Comparison of ENCODE assay signal across 8 cellular contexts in genomic region chr10:124648738-124649137, GRCh38.
DNase-seq lines count a peak whose midpoint lies in the region; ATAC-seq, FAIRE-seq and TF ChIP-seq lines count a peak whose summit lies in the region.

No MANE protein-coding gene starts in this region.

- no peaks in the 10 kb centered on the region for H3K9me3 Mint-ChIP-seq in T-helper 1 cell treated with Interleukin-12 subunit alpha and Interleukin-12 subunit beta and Interleukin-4 antibody, amounts not matched to agents 30 μg/mL and 1 μg/mL, for 36 hours

- peaks cover 71% of the 10 kb centered on the region for H3K4me1 Mint-ChIP-seq in T-helper 1 cell treated with Interleukin-12 subunit alpha and Interleukin-12 subunit beta and Interleukin-4 antibody, amounts not matched to agents 30 μg/mL and 1 μg/mL, for 36 hours (ENCODE audit: low read depth)

- H3K79me2 ChIP-seq in Loucy (ENCODE audit: insufficient read depth, low read length) (peaks cover 74% of the 10 kb centered on the region; the same call in 1 of the 2 replicates), K562 (ENCODE audit: control insufficient read depth, insufficient read depth, low read length) (peaks cover 18% of the 10 kb centered on the region)

- H3K4me3 ChIP-seq in BE2C (ENCODE audit: low read depth, low read length): no peak overlapping the region
- no peak overlapping the region for H3K4me3 ChIP-seq in Loucy (ENCODE audit: low read length, poor library complexity, severe bottlenecking)
- no peak overlapping the region for H3K4me3 ChIP-seq in K562

- no peak for TF ChIP-seq CTCF in BE2C (IDR thresholded peaks at IDR 0.05; ENCODE audit: low read depth, low read length)
- TF ChIP-seq CTCF in Loucy (conservative IDR thresholded peaks at IDR 0.05; ENCODE audit: low read length): no peak
- no peak for TF ChIP-seq CTCF in K562 (IDR thresholded peaks at IDR 0.05 in 2 of 3, conservative IDR thresholded peaks at IDR 0.05 in 1 of 3; ENCODE audit: insufficient read depth in 2 of 3, low read depth in 1 of 3, low read length in 3 of 3)
- no peak for TF ChIP-seq CTCF in GM13976 (IDR thresholded peaks at IDR 0.05; ENCODE audit: borderline replicate concordance, control extremely low read depth, extremely low read depth, insufficient read depth, missing control alignments)

- 15% methylated on average over 9 of the region's 9 CpGs for WGBS in K562 (ENCODE audit: insufficient coverage, low coverage, missing lambda C conversion rate)

- no peaks in the 10 kb centered on the region for H3K9me1 ChIP-seq in K562 (ENCODE audit: control insufficient read depth, insufficient read depth, low read length)

- peak overlapping the region; percentile 82 for H3K27ac ChIP-seq in K562 (ENCODE audit: extremely low read depth, low read depth, low read length)

- POLR2A ChIA-PET in K562 (lab: Yijun Ruan, JAX): interaction anchor here (1.0 to 1.1 kb wide), 3 partner anchors 13 to 67 kb away, joined by 3 read pairs; no protein-coding TSS in a partner anchor

- peak overlapping the region; percentile 64 for H3K4me3 Mint-ChIP-seq in T-helper 1 cell treated with Interleukin-12 subunit alpha and Interleukin-12 subunit beta and Interleukin-4 antibody, amounts not matched to agents 30 μg/mL and 1 μg/mL, for 36 hours

- ATAC-seq in K562 (peak; percentile 87), GM21786 (IDR thresholded peaks at IDR 0.05; ENCODE audit: unreplicated experiment) (no peak)

- peak overlapping the region; percentile 52 for H3K9ac ChIP-seq in Loucy (ENCODE audit: low read depth, low read length, poor library complexity, severe bottlenecking)
- peak overlapping the region; percentile 56 to 79 for H3K9ac ChIP-seq in K562 (ENCODE audit: insufficient read depth in 1 of 2, low read depth in 2 of 2, low read length in 2 of 2)

- TF ChIP-seq RAD21 in K562 (CRISPR knock-in tag; conservative IDR thresholded peaks at IDR 0.05 in 1 of 2, IDR thresholded peaks at IDR 0.05 in 1 of 2): no peak

- no TSS peak for BruUV-seq in K562 (replicated peaks; lab: Mats Ljungman, UMichigan)

- peak; percentile 93 for DNase-seq in BE2C
- DNase-seq in K562 (ENCODE audit: extremely low read depth in 1 of 4, low spot score in 3 of 4): peak; percentile 60 to 85 (median 72)
- peak; percentile 47 to 68 for DNase-seq in hippocampal formation (lab: John Stamatoyannopoulos, UW)
- DNase-seq in stimulated activated CD4-positive, alpha-beta T cell treated with anti-CD3 and anti-CD28 coated beads, Interleukin-12 subunit alpha, Interleukin-12 subunit beta, amount 100 ng/mL, for 4 hours: peak; percentile 35
- DNase-seq in GM13976 (ENCODE audit: low spot score): no peak

- H2AFZ ChIP-seq in Loucy (ENCODE audit: low read length) (no peak overlapping the region), K562 (ENCODE audit: low read depth, low read length) (0 out of 2 replicates have a peak overlapping the region, but pooled peaks have one; percentile 39)

- H3K36me3 ChIP-seq in BE2C (no peaks in the 10 kb centered on the region), Loucy (ENCODE audit: insufficient read depth, low read length) (peaks cover 7% of the 10 kb centered on the region; the same call in 1 of the 2 replicates), K562 (ENCODE audit: control insufficient read depth, insufficient read depth, low read length) (peaks cover 9% of the 10 kb centered on the region; the same call in 1 of the 3 replicates)

- H4K20me1 ChIP-seq in Loucy (ENCODE audit: insufficient read depth, low read length, poor library complexity, severe bottlenecking) (peaks cover 5% of the 10 kb centered on the region), K562 (replicated peaks; ENCODE audit: control insufficient read depth, insufficient read depth, low read length) (no peaks in the 10 kb centered on the region)

- no peak for TF ChIP-seq POLR2A in K562 (conservative IDR thresholded peaks at IDR 0.05)

- H3K9me2 ChIP-seq in Loucy (replicated peaks; ENCODE audit: low read depth, low read length): no peaks in the 10 kb centered on the region

- H3K4me1 ChIP-seq in BE2C (peaks cover 51% of the 10 kb centered on the region), Loucy (ENCODE audit: insufficient read depth, low read length, poor library complexity, severe bottlenecking) (peaks cover 49% of the 10 kb centered on the region), K562 (replicated peaks in 1 of 2; ENCODE audit: control insufficient read depth in 2 of 2, insufficient read depth in 2 of 2, low read length in 2 of 2) (peaks cover 35 to 54% of the 10 kb centered on the region in 2 experiments)

- no peaks in the 10 kb centered on the region for H3K27me3 Mint-ChIP-seq in T-helper 1 cell treated with Interleukin-12 subunit alpha and Interleukin-12 subunit beta and Interleukin-4 antibody, amounts not matched to agents 30 μg/mL and 1 μg/mL, for 36 hours (ENCODE audit: low read depth)

- peak overlapping the region; percentile 94 for H3K27ac Mint-ChIP-seq in T-helper 1 cell treated with Interleukin-12 subunit alpha and Interleukin-12 subunit beta and Interleukin-4 antibody, amounts not matched to agents 30 μg/mL and 1 μg/mL, for 36 hours

- in situ Hi-C loops in K562 (cut with MboI): no loop called here
- in situ Hi-C loops in GM13976 (cut with MboI; ENCODE audit: low sequenced_read_pairs, unreplicated experiment): no loop called here

- peaks cover 14% of the 10 kb centered on the region for H3K36me3 Mint-ChIP-seq in T-helper 1 cell treated with Interleukin-12 subunit alpha and Interleukin-12 subunit beta and Interleukin-4 antibody, amounts not matched to agents 30 μg/mL and 1 μg/mL, for 36 hours (ENCODE audit: low read depth)

- H3K4me2 ChIP-seq in Loucy (ENCODE audit: low read depth, low read length, poor library complexity, severe bottlenecking): peak overlapping the region; percentile 66
- H3K4me2 ChIP-seq in K562 (ENCODE audit: insufficient read depth, low read length): peak overlapping the region; percentile 59

- intact Hi-C loops in K562 (cut with micrococcal nuclease): loop anchor here (2.0 to 5.0 kb wide), 2 partner anchors 22 to 94 kb away; partner anchors contain the start of gene FAM53B

- no peaks in the 10 kb centered on the region for H3F3A ChIP-seq in Loucy (ENCODE audit: low read depth)

- peak; percentile 95 for FAIRE-seq in K562 (lab: Jason Lieb, UNC)

- H3K9me3 ChIP-seq in BE2C (no peaks in the 10 kb centered on the region), Loucy (ENCODE audit: insufficient read depth, low read depth, low read length) (no peaks in the 10 kb centered on the region), K562 (replicated peaks; ENCODE audit: control insufficient read depth, insufficient read depth, low read depth, low read length) (no peaks in the 10 kb centered on the region; the same call in 1 of the 2 replicates)

- H3K27me3 ChIP-seq in BE2C (no peaks in the 10 kb centered on the region), Loucy (ENCODE audit: insufficient read depth, low read length, poor library complexity, severe bottlenecking) (no peaks in the 10 kb centered on the region), K562 (ENCODE audit: control insufficient read depth in 2 of 2, insufficient read depth in 2 of 2, low read length in 2 of 2) (no peaks in the 10 kb centered on the region)

- CTCF ChIA-PET in K562 (lab: Yijun Ruan, JAX; ENCODE audit: low intra/inter-chr PET ratio): no interaction called here

- TF ChIP-seq EP300 in K562 (IDR thresholded peaks at IDR 0.05; ENCODE audit: low read length): no peak

TF ChIP-seq in K562, 482 proteins besides CTCF, POLR2A, EP300 and RAD21 (continues in another document):
- TF ChIP-seq MTA3 (IDR thresholded peaks at IDR 0.05; ENCODE audit: borderline replicate concordance) (no peak), ZNF175 (CRISPR knock-in tag; IDR thresholded peaks at IDR 0.05; ENCODE audit: low read depth) (peak; percentile 38; the same call in 1 of the 2 replicates), KLF16 (IDR thresholded peaks at IDR 0.05) (0 out of 2 replicates have a peak, but pooled peaks have one; percentile 20), KDM1A (IDR thresholded peaks at IDR 0.05) (peak in 1 of 2 experiments; percentile 11; a peak in 1 of 4 replicates), AFF1 (IDR thresholded peaks at IDR 0.05; ENCODE audit: low read depth in 1 of 2, partially characterized antibody in 2 of 2) (no peak), RFX7 (CRISPR knock-in tag; IDR thresholded peaks at IDR 0.05) (no peak), MCM5 (IDR thresholded peaks at IDR 0.05; ENCODE audit: low read depth) (no peak), ATF1 (CRISPR knock-in tag; IDR thresholded peaks at IDR 0.05) (no peak), ATF1 (tag; IDR thresholded peaks at IDR 0.05) (peak; percentile 22; the same call in 1 of the 2 replicates), PPARD (CRISPR knock-in tag; IDR thresholded peaks at IDR 0.05) (no peak)
